In genomic region chr5:165508286-165508685, GRCh38 we compare ENCODE assay signal across 31 cellular contexts.
"Had no signal": no experiment of that assay in that cellular context is flagged by ENCODE, and none has a peak within 500 bp of the region (broad histone marks: within the 10 kb centered on the region; RNA-seq: fewer than 3 reads in every experiment).

No MANE protein-coding gene starts in this region.

- H3K4me1 Mint-ChIP-seq: activated CD4-positive, alpha-beta T cell treated with anti-CD3 and anti-CD28 coated beads for 36 hours; activated naive CD8-positive, alpha-beta T cell treated with anti-CD3 and anti-CD28 coated beads for 36 hours; naive B cell; nephron progenitor cell; stimulated activated memory B cell treated with anti-CD40 and anti-IgM and Interleukin-4, amounts not matched to agents 10 μg/mL and 1 μg/mL and 100 μg/mL, for 72 hours; stimulated activated naive CD8-positive, alpha-beta T cell treated with anti-CD3 and anti-CD28 coated beads, Interleukin-15, amount 100 ng/mL, for 72 hours had no signal

- H3K4me1 ChIP-seq: adrenal gland, ascending aorta, gastroesophageal sphincter, uterus had no signal

- H3K36me3 Mint-ChIP-seq: activated naive CD8-positive, alpha-beta T cell treated with anti-CD3 and anti-CD28 coated beads for 36 hours; naive B cell; stimulated activated memory B cell treated with anti-CD40 and anti-IgM and Interleukin-4, amounts not matched to agents 10 μg/mL and 1 μg/mL and 100 μg/mL, for 72 hours had no signal

- H3K27ac ChIP-seq: adrenal gland, ascending aorta, brain microvascular endothelial cell, gastroesophageal sphincter, hepatocyte, neutrophil, skin epidermis, uterus had no signal

- H3K27ac Mint-ChIP-seq: activated CD4-positive, alpha-beta T cell treated with anti-CD3 and anti-CD28 coated beads for 36 hours; activated naive CD4-positive, alpha-beta T cell treated with anti-CD3 and anti-CD28 coated beads for 36 hours; activated naive CD8-positive, alpha-beta T cell treated with anti-CD3 and anti-CD28 coated beads for 36 hours; activated T-helper 1 cell treated with anti-CD3 and anti-CD28 coated beads, Interleukin-12 subunit alpha, Interleukin-12 subunit beta, Interleukin-2, Interleukin-4 antibody, amounts not matched to agents 30 ng/mL and 10 ng/mL and 1 ng/mL, durations not matched to agents 14 hours and 24 hours and 36 hours; naive B cell; nephron progenitor cell; stimulated activated memory B cell treated with anti-CD40 and anti-IgM and Interleukin-4, amounts not matched to agents 10 μg/mL and 1 μg/mL and 100 μg/mL, for 72 hours; stimulated activated naive CD8-positive, alpha-beta T cell treated with anti-CD3 and anti-CD28 coated beads, Interleukin-15, amount 100 ng/mL, for 72 hours; type B pancreatic cell had no signal

- H3K4me3 Mint-ChIP-seq: activated CD4-positive, alpha-beta T cell treated with anti-CD3 and anti-CD28 coated beads for 36 hours; activated naive CD4-positive, alpha-beta T cell treated with anti-CD3 and anti-CD28 coated beads for 36 hours; activated naive CD8-positive, alpha-beta T cell treated with anti-CD3 and anti-CD28 coated beads for 36 hours; activated T-helper 1 cell treated with anti-CD3 and anti-CD28 coated beads, Interleukin-12 subunit alpha, Interleukin-12 subunit beta, Interleukin-2, Interleukin-4 antibody, amounts not matched to agents 30 ng/mL and 10 ng/mL and 1 ng/mL, durations not matched to agents 14 hours and 24 hours and 36 hours; naive B cell; nephron progenitor cell; stimulated activated memory B cell treated with anti-CD40 and anti-IgM and Interleukin-4, amounts not matched to agents 10 μg/mL and 1 μg/mL and 100 μg/mL, for 72 hours; stimulated activated naive CD8-positive, alpha-beta T cell treated with anti-CD3 and anti-CD28 coated beads, Interleukin-15, amount 100 ng/mL, for 72 hours; type B pancreatic cell had no signal

- H3K36me3 ChIP-seq: adrenal gland, ascending aorta, brain microvascular endothelial cell, gastroesophageal sphincter, neutrophil, uterus had no signal

- DNase-seq: activated CD4-positive, alpha-beta T cell treated with anti-CD3 and anti-CD28 coated beads for 36 hours; activated CD4-positive, CD25-positive, alpha-beta regulatory T cell; activated effector memory CD4-positive, alpha-beta T cell treated with anti-CD3 and anti-CD28 coated beads, Interleukin-2, amount 50 U/mL, for 16 hours; activated naive CD4-positive, alpha-beta T cell treated with anti-CD3 and anti-CD28 coated beads for 36 hours; activated naive CD8-positive, alpha-beta T cell treated with anti-CD3 and anti-CD28 coated beads for 36 hours; adrenal gland; brain microvascular endothelial cell; caudate nucleus; cortex of kidney; left cardiac atrium; left ventricle myocardium superior; naive B cell; nephron progenitor cell; stimulated activated CD4-positive, alpha-beta T cell treated with anti-CD3 and anti-CD28 coated beads, Interleukin-12 subunit alpha, Interleukin-12 subunit beta, amount 100 ng/mL, for 4 hours; stimulated activated CD4-positive, alpha-beta T cell treated with anti-CD3 and anti-CD28 coated beads, Interleukin-4, amount 100 ng/mL, for 4 hours; stimulated activated CD8-positive, alpha-beta memory T cell treated with anti-CD3 and anti-CD28 coated beads, Interleukin-4, amount 100 ng/mL, for 48 hours; stimulated activated naive CD8-positive, alpha-beta T cell treated with anti-CD3 and anti-CD28 coated beads, Interleukin-15, amount 100 ng/mL, for 72 hours; substantia nigra; T-helper 9 cell; uterus had no signal

- ATAC-seq: activated CD4-positive, alpha-beta T cell treated with anti-CD3 and anti-CD28 coated beads for 36 hours; gastroesophageal sphincter; left cardiac atrium; left ventricle myocardium superior; sciatic nerve; stimulated activated memory B cell treated with anti-CD40 and anti-IgM and Interleukin-4, amounts not matched to agents 10 μg/mL and 1 μg/mL and 100 μg/mL, for 72 hours; stimulated activated naive CD8-positive, alpha-beta T cell treated with anti-CD3 and anti-CD28 coated beads, Interleukin-15, amount 100 ng/mL, for 72 hours had no signal

- H3K9me3 ChIP-seq: adrenal gland, neutrophil had no signal

- H3K4me2 ChIP-seq: hepatocyte had no signal

- H3K4me3 ChIP-seq: adrenal gland, ascending aorta, gastroesophageal sphincter, hepatocyte, skin epidermis, uterus had no signal

- H3K27me3 ChIP-seq: adrenal gland, ascending aorta, brain microvascular endothelial cell, gastroesophageal sphincter, hepatocyte, neutrophil, uterus had no signal

- H3K27me3 Mint-ChIP-seq: activated CD4-positive, alpha-beta T cell treated with anti-CD3 and anti-CD28 coated beads for 36 hours; activated naive CD8-positive, alpha-beta T cell treated with anti-CD3 and anti-CD28 coated beads for 36 hours; naive B cell; stimulated activated memory B cell treated with anti-CD40 and anti-IgM and Interleukin-4, amounts not matched to agents 10 μg/mL and 1 μg/mL and 100 μg/mL, for 72 hours; stimulated activated naive CD8-positive, alpha-beta T cell treated with anti-CD3 and anti-CD28 coated beads, Interleukin-15, amount 100 ng/mL, for 72 hours; type B pancreatic cell had no signal

- FAIRE-seq: endothelial cell of umbilical vein, keratinocyte had no signal
